15 cellular contexts compared by ENCODE assay signal in genomic region chrX:154590415-154590814, GRCh38. TPM values are rescaled to one million over a fixed set of nuclear protein-coding genes. Genes with fewer than 3 reads are reported as not detected.
DNase-seq lines count a peak whose midpoint lies in the region; ATAC-seq, FAIRE-seq and TF ChIP-seq lines count a peak whose summit lies in the region.
"Not testable (repeated sequence)": the region's sequence is repeated elsewhere in the genome, so short reads cannot be mapped to it uniquely, and the experiment has no call there.
"Had no signal": no experiment of that assay in that cellular context is flagged by ENCODE, and none has a peak within 500 bp of the region (broad histone marks: within the 10 kb centered on the region; RNA-seq: fewer than 3 reads in every experiment).

No MANE protein-coding gene starts in this region.

- not testable (repeated sequence) for H3K4me1 Mint-ChIP-seq in GM23338

- not testable (repeated sequence) for H3K27ac Mint-ChIP-seq in GM23338

- H3K79me2 ChIP-seq in GM23338 (replicated peaks; ENCODE audit: insufficient read depth): not testable (repeated sequence)

- FAIRE-seq in A204.1 (lab: Jason Lieb, UNC): peak; percentile 16
- FAIRE-seq in GM12891 (lab: Jason Lieb, UNC): peak; percentile 48
- peak; percentile 28 for FAIRE-seq in HTR-8/SVneo (lab: Jason Lieb, UNC)
- FAIRE-seq in TTC549 (lab: Jason Lieb, UNC): peak; percentile 90
- FAIRE-seq in endometrium (lab: Jason Lieb, UNC): peak; percentile 53
- peak; percentile 95 for FAIRE-seq in kidney (lab: Jason Lieb, UNC)

- not testable (repeated sequence) for H4K20me1 ChIP-seq in GM23338 (replicated peaks; ENCODE audit: insufficient read depth)

- not testable (repeated sequence) for H2AFZ ChIP-seq in GM23338

- TF ChIP-seq POLR2A in GM12891 (IDR thresholded peaks at IDR 0.05; ENCODE audit: low read depth, low read length): not testable (repeated sequence)

- POLR2A ChIA-PET in Panc1 (lab: Charles Lee): not testable (repeated sequence)

- not testable (repeated sequence) for H3K4me3 Mint-ChIP-seq in GM23338

- H3K9me2 ChIP-seq in GM23338 (ENCODE audit: insufficient read depth): not testable (repeated sequence)

- H3K4me3 ChIP-seq in GM23338; Panc1 (ENCODE audit: low read depth in 2 of 2, low read length in 2 of 2); kidney (ENCODE audit: low read length in 2 of 2): not testable (repeated sequence)

- not testable (repeated sequence) for H3K27me3 ChIP-seq in GM23338 (ENCODE audit: insufficient read depth); Panc1 (ENCODE audit: control insufficient read depth, insufficient read depth, low read length)

- H3K27ac ChIP-seq in GM23338 (ENCODE audit: low read depth); Panc1 (ENCODE audit: low read length); kidney (ENCODE audit: low read depth in 2 of 2, low read length in 2 of 2): not testable (repeated sequence)

- not testable (repeated sequence) for H3K4me2 ChIP-seq in GM23338

- intact Hi-C loops in Panc1 (cut with micrococcal nuclease; ENCODE audit: unreplicated experiment); kidney (cut with DNase I): not testable (repeated sequence)

- H3K4me1 ChIP-seq in GM23338 (ENCODE audit: insufficient read depth); Panc1 (ENCODE audit: control insufficient read depth, insufficient read depth, low read length); kidney (ENCODE audit: control insufficient read depth in 1 of 2, insufficient read depth in 1 of 2, low read depth in 1 of 2, low read length in 2 of 2): not testable (repeated sequence)

- H3K36me3 ChIP-seq in GM23338 (ENCODE audit: insufficient read depth); Panc1 (ENCODE audit: control insufficient read depth, insufficient read depth, low read length); kidney (ENCODE audit: control insufficient read depth in 1 of 2, insufficient read depth in 2 of 2, low read length in 2 of 2): not testable (repeated sequence)

- H3K36me3 Mint-ChIP-seq in GM23338 (ENCODE audit: low read depth): not testable (repeated sequence)

- ATAC-seq in GM23338: peak; percentile 38; the same call in 1 of the 3 replicates
- peak; percentile 76 for ATAC-seq in Panc1

- not testable (repeated sequence) for H3K27me3 Mint-ChIP-seq in GM23338 (ENCODE audit: insufficient read depth, low read depth, poor library complexity)

- CTCF ChIA-PET in Panc1 (lab: Charles Lee): not testable (repeated sequence)

- not testable (repeated sequence) for H3F3A ChIP-seq in GM23338 (replicated peaks; ENCODE audit: low read depth)

- TF ChIP-seq CTCF in GM23338 (conservative IDR thresholded peaks at IDR 0.05; ENCODE audit: low read depth in 2 of 2); Panc1 (IDR thresholded peaks at IDR 0.05); kidney (IDR thresholded peaks at IDR 0.05; ENCODE audit: borderline replicate concordance, extremely low read depth, insufficient read depth): not testable (repeated sequence)

- not testable (repeated sequence) for DNase-seq in GM12891 (ENCODE audit: insufficient read length, low spot score); GM23338 (ENCODE audit: low spot score); HTR-8/SVneo (ENCODE audit: insufficient read length, low spot score); Panc1 (ENCODE audit: low read depth, low spot score); kidney

- H3K9me3 ChIP-seq in Panc1 (ENCODE audit: control insufficient read depth, insufficient read depth, low read depth, low read length); kidney (ENCODE audit: control insufficient read depth in 1 of 2, low read length in 2 of 2): not testable (repeated sequence)

- peaks cover 15% of the 10 kb centered on the region; the same call in 1 of the 3 replicates for H3K9me3 Mint-ChIP-seq in GM23338

- not testable (repeated sequence) for BruUV-seq in Panc1 (replicated peaks; lab: Mats Ljungman, UMichigan)

- not testable (repeated sequence) for H3K9ac ChIP-seq in kidney (ENCODE audit: low read length in 2 of 2)

- in situ Hi-C loops in Panc1 (cut with HindIII; ENCODE audit: low pct_unique_long_range_greater_than_20kb, low sequenced_read_pairs): not testable (repeated sequence)

RNA-seq across cellular contexts. Expression of gene CTAG1A, which starts 5.5 kb away (rescaled TPM):
- polyA plus RNA-seq in GM12891 (2012; ENCODE audit: low read depth, missing spikeins): not detected
- not detected in 2 replicates for total RNA-seq in GM23338 (2014; rRNA removed; shearing (Covaris generic))
- polyA plus RNA-seq in GM23338 (2016; fragmentation: Nextera tagmentation; extraction: Ambion mirVana): not detected in 2 replicates
- total RNA-seq in Panc1 (2021; ENCODE audit: unreplicated experiment): not detected
- not detected for polyA plus RNA-seq in Panc1 (2012; ENCODE audit: insufficient read length)
- total RNA-seq in kidney: not detected
- not detected for polyA plus RNA-seq in kidney (ENCODE audit: insufficient read depth, low read depth, low replicate concordance)
- total RNA-seq: CD4-positive, alpha-beta T cell; CD8-positive, alpha-beta memory T cell; Daoy; G401; H4 had no signal
- polyA plus RNA-seq: A549; CD14-positive monocyte; CD8-positive, alpha-beta memory T cell had no signal

RNA-seq across cellular contexts. Expression of gene CTAG1B, which starts 28.7 kb away (rescaled TPM):
- polyA plus RNA-seq in GM12891 (2012; ENCODE audit: low read depth, missing spikeins): not detected
- not detected in 2 replicates for total RNA-seq in GM23338 (2014; rRNA removed; shearing (Covaris generic))
- polyA plus RNA-seq in GM23338 (2016; fragmentation: Nextera tagmentation; extraction: Ambion mirVana) (not detected in 2 replicates), kidney (ENCODE audit: insufficient read depth, low read depth, low replicate concordance) (not detected)
- total RNA-seq in Panc1 (2021; ENCODE audit: unreplicated experiment) (not detected), kidney (not detected)
- not detected for polyA plus RNA-seq in Panc1 (2012; ENCODE audit: insufficient read length)
- total RNA-seq: CD4-positive, alpha-beta T cell; CD8-positive, alpha-beta memory T cell; Daoy; G401; H4 had no signal
- polyA plus RNA-seq: A549; CD14-positive monocyte; CD8-positive, alpha-beta memory T cell had no signal

RNA-seq across cellular contexts. Expression of gene IKBKG, which starts 43.0 kb away (rescaled TPM):
- polyA plus RNA-seq in GM12891 (2012; ENCODE audit: low read depth, missing spikeins): 15.3 TPM
- total RNA-seq in GM23338 (2014; rRNA removed; shearing (Covaris generic)): 13.5 and 14.9 TPM in 2 replicates
- polyA plus RNA-seq in GM23338 (2016; fragmentation: Nextera tagmentation; extraction: Ambion mirVana) (11.5 and 12.6 TPM in 2 replicates), kidney (ENCODE audit: insufficient read depth, low read depth, low replicate concordance) (23.3 TPM)
- total RNA-seq in Panc1 (2021; ENCODE audit: unreplicated experiment) (76.3 TPM), kidney (31.3 TPM)
- polyA plus RNA-seq in Panc1 (2012; ENCODE audit: insufficient read length): 104 TPM

RNA-seq across cellular contexts. Expression of gene G6PD, which starts 43.8 kb away (rescaled TPM):
- polyA plus RNA-seq in GM12891 (2012; ENCODE audit: low read depth, missing spikeins): 26.9 TPM
- total RNA-seq in GM23338 (2014; rRNA removed; shearing (Covaris generic)): 66.2 and 66.7 TPM in 2 replicates
- polyA plus RNA-seq in GM23338 (2016; fragmentation: Nextera tagmentation; extraction: Ambion mirVana): 14.3 and 14.4 TPM in 2 replicates
- 615 TPM for total RNA-seq in Panc1 (2021; ENCODE audit: unreplicated experiment)
- 973 TPM for polyA plus RNA-seq in Panc1 (2012; ENCODE audit: insufficient read length)
- total RNA-seq in kidney: 54.1 TPM
- 34.7 TPM for polyA plus RNA-seq in kidney (ENCODE audit: insufficient read depth, low read depth, low replicate concordance)
